Comparison of ENCODE assay signal across 15 cellular contexts in the genomic region with DNA sequence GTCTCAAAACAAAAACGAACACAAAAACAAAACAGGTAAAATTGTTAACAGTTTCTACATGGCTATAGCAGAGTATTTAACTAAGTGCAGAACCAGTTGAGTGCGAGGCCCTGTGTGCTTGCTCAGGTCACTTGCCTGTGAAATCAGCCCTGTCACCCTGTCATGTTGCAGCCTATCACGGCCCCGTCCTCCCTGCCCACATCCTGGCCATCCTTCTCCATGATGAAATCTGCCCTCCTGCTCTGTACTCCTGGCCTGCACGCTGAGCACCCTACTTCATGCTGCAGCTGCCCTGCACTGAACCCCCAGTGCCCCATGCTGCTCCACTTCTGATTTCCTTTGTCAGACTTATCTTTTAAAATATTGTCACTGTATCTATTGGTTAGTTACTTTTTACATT.
DNase-seq lines count a peak whose midpoint lies in the region; TF ChIP-seq lines count a peak whose summit lies in the region.
"Had no signal": no experiment of that assay in that cellular context is flagged by ENCODE, and none has a peak within 500 bp of the region (broad histone marks: within the 10 kb centered on the region; RNA-seq: fewer than 3 reads in every experiment).

No MANE protein-coding gene starts in this region.

- TF ChIP-seq POLR2A in Peyer's patch (IDR thresholded peaks at IDR 0.05): no peak

- no peak overlapping the region for H2BK15ac ChIP-seq in H9 (ENCODE audit: low read depth, low read length)
- no peak overlapping the region for H2BK15ac ChIP-seq in mesendoderm (replicated peaks; ENCODE audit: low read depth)

- H3K9ac ChIP-seq in H9 (ENCODE audit: extremely low read depth, insufficient read length, low read length) (no peak overlapping the region), mesendoderm (ENCODE audit: low read length) (no peak overlapping the region)
- H3K9ac ChIP-seq: GM23248 had no signal

- POLR2A ChIA-PET in activated CD4-positive, alpha-beta T cell treated with anti-CD3 and anti-CD28 coated beads, Interleukin-2, amount 10 ng/mL, durations not matched to agents 7 days and 5 days (lab: Charles Lee): no interaction called here

- H3K23me2 ChIP-seq in H9 (ENCODE audit: insufficient read length, low read depth, low read length, poor library complexity, severe bottlenecking): no peaks in the 10 kb centered on the region

- H3K4me1 ChIP-seq in H9 (ENCODE audit: insufficient read depth, low read length): peaks cover under 1% of the 10 kb centered on the region; the same call in 1 of the 2 replicates
- H3K4me1 ChIP-seq in mesendoderm (ENCODE audit: control insufficient read depth, low read depth, low read length): peaks cover 2% of the 10 kb centered on the region
- H3K4me1 ChIP-seq in Peyer's patch: no peaks in the 10 kb centered on the region

- H3K27ac ChIP-seq in H9 (ENCODE audit: insufficient read length, low read depth, low read length) (no peak overlapping the region), mesendoderm (ENCODE audit: low read depth, low read length) (no peak overlapping the region), Peyer's patch (no peak overlapping the region)
- H3K27ac ChIP-seq: GM23248, RWPE1, SJSA1 had no signal

- H2BK120ac ChIP-seq in H9 (ENCODE audit: low read depth, low read length, poor library complexity, severe bottlenecking) (no peak overlapping the region), mesendoderm (ENCODE audit: low read depth, low read length) (no peak overlapping the region)

- H2AK5ac ChIP-seq in H9 (ENCODE audit: insufficient read length, low read length) (no peak overlapping the region), mesendoderm (ENCODE audit: low read length) (no peak overlapping the region)

- H3K23ac ChIP-seq in H9 (ENCODE audit: insufficient read length, low read depth, low read length): no peak overlapping the region
- peak overlapping the region; percentile 86 for H3K23ac ChIP-seq in mesendoderm (ENCODE audit: low read length)

- H3K36me3 Mint-ChIP-seq in H9 (ENCODE audit: insufficient read depth in 1 of 3, low read depth in 3 of 3): no peaks in the 10 kb centered on the region; a peak in 2 of 7 replicates
- H3K36me3 Mint-ChIP-seq in activated CD4-positive, alpha-beta T cell treated with anti-CD3 and anti-CD28 coated beads, Interleukin-2, amount 10 ng/mL, durations not matched to agents 7 days and 5 days (ENCODE audit: low read depth): no peaks in the 10 kb centered on the region

- no peaks in the 10 kb centered on the region for H3K36me3 ChIP-seq in mesendoderm (ENCODE audit: control insufficient read depth, insufficient read depth, low read length)
- H3K36me3 ChIP-seq in Peyer's patch: no peaks in the 10 kb centered on the region
- H3K36me3 ChIP-seq: SJSA1 had no signal

- no peak overlapping the region for H2BK12ac ChIP-seq in H9 (ENCODE audit: insufficient read length, low read depth, low read length)

- peak overlapping the region; percentile 45 for H3K18ac ChIP-seq in H9 (ENCODE audit: insufficient read length, low read depth, low read length)
- H3K18ac ChIP-seq in mesendoderm (ENCODE audit: low read length): no peak overlapping the region

- H3K27me3 ChIP-seq in H9 (ENCODE audit: insufficient read depth, low read length) (no peaks in the 10 kb centered on the region), mesendoderm (ENCODE audit: insufficient read depth, low read length, poor library complexity) (no peaks in the 10 kb centered on the region), Peyer's patch (no peaks in the 10 kb centered on the region)
- H3K27me3 ChIP-seq: SJSA1 had no signal

- WGBS in H9 (ENCODE audit: extremely low coverage, insufficient read length, low lambda C conversion rate): no CpG with 5 or more reads among the region's 5 CpGs
- no CpG with 5 or more reads among the region's 5 CpGs for WGBS in mesendoderm (ENCODE audit: extremely low coverage, insufficient coverage, low lambda C conversion rate)

- no peak overlapping the region for H4K91ac ChIP-seq in H9 (ENCODE audit: insufficient read length, low read depth, low read length)

- H3K79me2 ChIP-seq in H9 (ENCODE audit: insufficient read depth, low read length): no peaks in the 10 kb centered on the region
- no peaks in the 10 kb centered on the region for H3K79me2 ChIP-seq in mesendoderm (ENCODE audit: control insufficient read depth, insufficient read depth, low read length)

- H4K8ac ChIP-seq in H9 (replicated peaks; ENCODE audit: insufficient read length, low read depth, low read length) (no peak overlapping the region), mesendoderm (ENCODE audit: low read depth, low read length) (no peak overlapping the region)

- H3K4me3 ChIP-seq in mesendoderm (ENCODE audit: low read length): no peak overlapping the region
- no peak overlapping the region for H3K4me3 ChIP-seq in Peyer's patch
- H3K4me3 ChIP-seq: GM23248, SJSA1 had no signal

- H3T11ph ChIP-seq in H9 (ENCODE audit: low read length): no peak overlapping the region

- H3K4ac ChIP-seq in H9 (ENCODE audit: low read depth, low read length) (no peak overlapping the region), mesendoderm (ENCODE audit: low read depth, low read length) (no peak overlapping the region)

- H4K5ac ChIP-seq in H9 (ENCODE audit: insufficient read length, low read depth, low read length) (no peak overlapping the region), mesendoderm (ENCODE audit: low read length) (no peak overlapping the region)

- no peak overlapping the region for H3K4me2 ChIP-seq in H9 (ENCODE audit: insufficient read depth, insufficient read length, low read length)
- H3K4me2 ChIP-seq in mesendoderm (ENCODE audit: low read length): no peak overlapping the region

- no peak overlapping the region for H2AFZ ChIP-seq in H9 (ENCODE audit: low read length)
- H2AFZ ChIP-seq: GM23248 had no signal

- no peak overlapping the region for H2BK20ac ChIP-seq in H9 (ENCODE audit: low read depth, low read length, poor library complexity, severe bottlenecking)

- H3K27ac Mint-ChIP-seq in H9: peak overlapping the region in 1 of 3 experiments; percentile 94; a peak in 4 of 7 replicates
- H3K27ac Mint-ChIP-seq in activated CD4-positive, alpha-beta T cell treated with anti-CD3 and anti-CD28 coated beads, Interleukin-2, amount 10 ng/mL, durations not matched to agents 7 days and 5 days: no peak overlapping the region
- H3K27ac Mint-ChIP-seq: B cell; CD4-positive, alpha-beta T cell had no signal

- no peak overlapping the region for H3K4me3 Mint-ChIP-seq in H9
- H3K4me3 Mint-ChIP-seq in activated CD4-positive, alpha-beta T cell treated with anti-CD3 and anti-CD28 coated beads, Interleukin-2, amount 10 ng/mL, durations not matched to agents 7 days and 5 days: no peak overlapping the region
- H3K4me3 Mint-ChIP-seq: B cell; CD4-positive, alpha-beta T cell had no signal

- H3K9me3 ChIP-seq in H9 (ENCODE audit: control insufficient read depth, low read depth, low read length) (no peaks in the 10 kb centered on the region), Peyer's patch (no peaks in the 10 kb centered on the region)
- H3K9me3 ChIP-seq: SJSA1 had no signal

- DNase-seq in NCI-H82 (lab: John Stamatoyannopoulos, UW) (peak; percentile 41), NCI-H82 treated with DMSO at 0.1 percent for 48 hours (lab: John Stamatoyannopoulos, UW; ENCODE audit: unreplicated experiment) (no peak), H9 (no peak), NCI-H146 treated with DMSO at 0.1 percent for 48 hours (lab: John Stamatoyannopoulos, UW; ENCODE audit: unreplicated experiment) (peak; percentile 89), mesendoderm (no peak), Peyer's patch (no peak)
- no peak for DNase-seq in activated CD4-positive, alpha-beta T cell treated with anti-CD3 and anti-CD28 coated beads, Interleukin-2, amount 10 ng/mL, durations not matched to agents 7 days and 5 days
- DNase-seq: CD4-positive, alpha-beta T cell; GF-D8; GM23248; NCI-H2029 treated with DMSO at 0.1 percent for 48 hours; SW 1271 had no signal

- CTCF ChIA-PET in activated CD4-positive, alpha-beta T cell treated with anti-CD3 and anti-CD28 coated beads, Interleukin-2, amount 10 ng/mL, durations not matched to agents 7 days and 5 days (lab: Charles Lee): no interaction called here

- no peaks in the 10 kb centered on the region for H3K79me1 ChIP-seq in H9 (ENCODE audit: insufficient read depth, low read depth, low read length, poor library complexity, severe bottlenecking)
- H3K79me1 ChIP-seq in mesendoderm (ENCODE audit: low read length): no peaks in the 10 kb centered on the region

- peaks cover 15 to 17% of the 10 kb centered on the region in 2 experiments for H3K4me1 Mint-ChIP-seq in H9
- H3K4me1 Mint-ChIP-seq in activated CD4-positive, alpha-beta T cell treated with anti-CD3 and anti-CD28 coated beads, Interleukin-2, amount 10 ng/mL, durations not matched to agents 7 days and 5 days: no peaks in the 10 kb centered on the region

- no peaks in the 10 kb centered on the region for H4K20me1 ChIP-seq in H9 (ENCODE audit: control insufficient read depth, insufficient read depth, insufficient read length)

- no peak for TF ChIP-seq CTCF in H9 (conservative IDR thresholded peaks at IDR 0.05)
- TF ChIP-seq CTCF in Peyer's patch (IDR thresholded peaks at IDR 0.05): no peak

- no peaks in the 10 kb centered on the region for H3K9me3 Mint-ChIP-seq in H9
- H3K9me3 Mint-ChIP-seq in activated CD4-positive, alpha-beta T cell treated with anti-CD3 and anti-CD28 coated beads, Interleukin-2, amount 10 ng/mL, durations not matched to agents 7 days and 5 days: no peaks in the 10 kb centered on the region
- H3K9me3 Mint-ChIP-seq: CD4-positive, alpha-beta T cell had no signal

- no peak overlapping the region for H3K14ac ChIP-seq in H9 (ENCODE audit: insufficient read depth, low read length)

- H3K56ac ChIP-seq in H9 (ENCODE audit: insufficient read length, low read depth, low read length) (no peak overlapping the region), mesendoderm (ENCODE audit: low read length) (no peak overlapping the region)

- H2BK5ac ChIP-seq in H9 (ENCODE audit: insufficient read length, low read length) (no peak overlapping the region), mesendoderm (ENCODE audit: low read length) (no peak overlapping the region)

- H3K27me3 Mint-ChIP-seq in H9 (ENCODE audit: low read depth): no peaks in the 10 kb centered on the region
- H3K27me3 Mint-ChIP-seq in activated CD4-positive, alpha-beta T cell treated with anti-CD3 and anti-CD28 coated beads, Interleukin-2, amount 10 ng/mL, durations not matched to agents 7 days and 5 days: no peaks in the 10 kb centered on the region
- H3K27me3 Mint-ChIP-seq: B cell; CD4-positive, alpha-beta T cell had no signal

Comparison
In these comparisons a context has a peak if more than half of its experiments do, and no peak if none do; other contexts are left out.
1. DNase-seq: peak in NCI-H82 (single experiment) and NCI-H146 treated with DMSO at 0.1 percent for 48 hours (single experiment); none in NCI-H82 treated with DMSO at 0.1 percent for 48 hours (single experiment), H9 (single experiment), mesendoderm (single experiment), Peyer's patch (0 of 3) and activated CD4-positive, alpha-beta T cell treated with anti-CD3 and anti-CD28 coated beads, Interleukin-2, amount 10 ng/mL, durations not matched to agents 7 days and 5 days (single experiment).